ENCODE assay signal across 10 cellular contexts in the genomic region with DNA sequence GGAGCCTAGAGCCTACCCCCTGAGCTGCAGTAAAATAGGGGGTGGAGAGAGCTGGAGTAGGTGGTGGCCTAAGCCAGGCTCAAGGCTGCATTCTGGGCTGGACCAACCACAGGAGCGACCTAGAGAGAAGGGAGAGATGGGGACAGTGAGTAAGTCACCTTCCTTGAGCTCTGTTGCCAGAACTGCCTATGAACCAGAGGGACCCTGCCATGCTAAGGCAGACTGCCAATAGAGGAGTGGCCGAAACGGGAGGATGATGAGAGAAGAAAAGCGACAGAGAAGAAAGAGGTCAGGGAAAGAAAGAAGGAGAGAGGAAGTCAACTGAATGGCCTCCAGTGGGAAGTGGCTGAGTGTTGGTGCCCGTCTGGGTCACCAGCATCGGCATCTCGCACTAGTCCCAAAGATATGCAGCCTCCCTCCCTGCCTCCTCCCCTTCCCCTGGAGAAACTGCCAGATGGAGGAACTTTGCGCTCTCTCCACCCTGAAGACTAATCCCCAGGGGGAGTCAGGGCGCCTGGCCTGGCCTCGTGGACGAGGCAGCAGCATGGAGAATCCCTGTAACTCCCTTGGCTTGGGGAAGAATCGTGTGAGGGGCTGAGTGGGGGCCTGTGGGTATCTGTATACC. TPM values are rescaled to one million over a fixed set of nuclear protein-coding genes. Genes with fewer than 3 reads are reported as not detected.
DNase-seq lines count a peak whose midpoint lies in the region; ATAC-seq, FAIRE-seq and TF ChIP-seq lines count a peak whose summit lies in the region.
"Had no signal": no experiment of that assay in that cellular context is flagged by ENCODE, and none has a peak within 500 bp of the region (broad histone marks: within the 10 kb centered on the region; RNA-seq: fewer than 3 reads in every experiment).

No MANE protein-coding gene starts in this region.

- H2BK15ac ChIP-seq in IMR-90 (ENCODE audit: low read depth, low read length), result no peak overlapping the region

- no peak for TF ChIP-seq RAD21 in IMR-90 (IDR thresholded peaks at IDR 0.05; ENCODE audit: low read length)

- intact Hi-C loops in IMR-90 (cut with micrococcal nuclease), result no loop called here
- intact Hi-C loops in pancreas (cut with DNase I), result loop anchor here (5.0 to 10.0 kb wide), 3 partner anchors 103 to 113 kb away; no protein-coding TSS in a partner anchor
- intact Hi-C loops in Caco-2 (cut with micrococcal nuclease; ENCODE audit: unreplicated experiment), result no loop called here

- H3K18ac ChIP-seq in IMR-90 (ENCODE audit: low read depth, low read length), result no peak overlapping the region

- no peaks in the 10 kb centered on the region for H3K9me3 ChIP-seq in BLaER1
- H3K9me3 ChIP-seq in IMR-90 (ENCODE audit: control insufficient read depth, insufficient read depth, low read length), result no peaks in the 10 kb centered on the region
- no peaks in the 10 kb centered on the region for H3K9me3 ChIP-seq in pancreas
- no peaks in the 10 kb centered on the region for H3K9me3 ChIP-seq in Caco-2
- H3K9me3 ChIP-seq: body of pancreas had no signal

- no peaks in the 10 kb centered on the region for H3K27me3 Mint-ChIP-seq in activated naive CD8-positive, alpha-beta T cell treated with anti-CD3 and anti-CD28 coated beads, Interleukin-2, amount 50 U/mL, for 24 hours
- H3K27me3 Mint-ChIP-seq in nephron progenitor cell (ENCODE audit: low read depth, poor library complexity), result peaks cover 4% of the 10 kb centered on the region
- H3K27me3 Mint-ChIP-seq in Caco-2 (ENCODE audit: insufficient read depth, unreplicated experiment), result no peaks in the 10 kb centered on the region

- H4K5ac ChIP-seq in IMR-90 (ENCODE audit: low read depth, low read length), result no peak overlapping the region

- H2AK5ac ChIP-seq in IMR-90 (ENCODE audit: low read depth, low read length), result no peak overlapping the region

- H3K4me1 ChIP-seq in BLaER1, result peaks cover 71% of the 10 kb centered on the region
- H3K4me1 ChIP-seq in IMR-90 (ENCODE audit: control insufficient read depth, insufficient read depth, low read length), result peaks cover 5% of the 10 kb centered on the region; the same call in 1 of the 2 replicates
- H3K4me1 ChIP-seq in pancreas, result no peaks in the 10 kb centered on the region
- no peaks in the 10 kb centered on the region for H3K4me1 ChIP-seq in Caco-2
- H3K4me1 ChIP-seq: body of pancreas had no signal

- CTCF ChIA-PET in IMR-90 (lab: Yijun Ruan, JAX) (interaction anchor here (0.6 to 1.2 kb wide), 2 partner anchors 39 to 119 kb away, joined by 3 to 6 read pairs; no protein-coding TSS in a partner anchor), Caco-2 (lab: Charles Lee) (interaction anchor here (0.7 kb wide), 1 partner anchor 310 kb away, joined by 3 read pairs; no protein-coding TSS in a partner anchor)

- H3K9ac ChIP-seq in BLaER1, result peak overlapping the region; percentile 75
- H3K9ac ChIP-seq in IMR-90 (ENCODE audit: low read depth, low read length), result no peak overlapping the region

- DNase-seq in IMR-90 (no peak), nephron progenitor cell (no peak), pancreas (no peak), Caco-2 (no peak), omental fat pad (ENCODE audit: low spot score) (no peak), D721Med (ENCODE audit: insufficient read length, low spot score) (no peak)
- DNase-seq in activated naive CD8-positive, alpha-beta T cell treated with anti-CD3 and anti-CD28 coated beads, Interleukin-2, amount 50 U/mL, for 24 hours, result no peak
- DNase-seq: NCI-H526 had no signal

- no peak overlapping the region for H4K8ac ChIP-seq in IMR-90 (ENCODE audit: low read depth in 2 of 2, low read length in 2 of 2)

- no peak overlapping the region for H3K14ac ChIP-seq in IMR-90 (replicated peaks; ENCODE audit: low read depth, low read length)

- H3K4me3 ChIP-seq in BLaER1 (peak overlapping the region; percentile 56), IMR-90 (ENCODE audit: insufficient read depth, low read depth, low read length) (no peak overlapping the region), pancreas (no peak overlapping the region), Caco-2 (ENCODE audit: low read depth, low read length) (no peak overlapping the region)
- H3K4me3 ChIP-seq: body of pancreas had no signal

- peak overlapping the region; percentile 18 for H2AFZ ChIP-seq in IMR-90 (replicated peaks; ENCODE audit: low read length, poor library complexity)

- no peak overlapping the region for H3K23ac ChIP-seq in IMR-90 (ENCODE audit: low read depth, low read length)

- H3K56ac ChIP-seq in IMR-90 (ENCODE audit: extremely low read depth, insufficient read depth, low read length), result no peak overlapping the region

- H3K27ac Mint-ChIP-seq in activated naive CD8-positive, alpha-beta T cell treated with anti-CD3 and anti-CD28 coated beads, Interleukin-2, amount 50 U/mL, for 24 hours, result peak overlapping the region; percentile 80
- H3K27ac Mint-ChIP-seq in nephron progenitor cell (peak overlapping the region; percentile 82), Caco-2 (ENCODE audit: unreplicated experiment) (no peak overlapping the region)

- ATAC-seq in IMR-90 (ENCODE audit: low read depth), result no peak
- ATAC-seq in activated naive CD8-positive, alpha-beta T cell treated with anti-CD3 and anti-CD28 coated beads, Interleukin-2, amount 50 U/mL, for 24 hours, result no peak
- no peak for ATAC-seq in pancreas
- no peak for ATAC-seq in omental fat pad (ENCODE audit: low FRiP score)
- ATAC-seq: body of pancreas had no signal

- peaks cover 48% of the 10 kb centered on the region for H4K20me1 ChIP-seq in BLaER1
- H4K20me1 ChIP-seq in IMR-90 (ENCODE audit: insufficient read depth, low read length), result peaks cover 49% of the 10 kb centered on the region

- no peak for TF ChIP-seq POLR2A in IMR-90 (IDR thresholded peaks at IDR 0.05; ENCODE audit: low read depth, low read length)

- H3K4me1 Mint-ChIP-seq in activated naive CD8-positive, alpha-beta T cell treated with anti-CD3 and anti-CD28 coated beads, Interleukin-2, amount 50 U/mL, for 24 hours, result peaks cover 57% of the 10 kb centered on the region
- H3K4me1 Mint-ChIP-seq in nephron progenitor cell, result peaks cover 56% of the 10 kb centered on the region
- no peaks in the 10 kb centered on the region for H3K4me1 Mint-ChIP-seq in Caco-2 (ENCODE audit: low read depth, unreplicated experiment)

- 40% methylated on average over 3 of the region's 12 CpGs; no CpG with 5 or more reads in 1 of the 2 experiments for WGBS in IMR-90 (ENCODE audit: extremely low coverage in 2 of 2, insufficient read length in 1 of 2), 2 experiments
- 69 to 71% methylated on average over 12 of the region's 12 CpGs for WGBS in pancreas, 2 donors

- in situ Hi-C loops in IMR-90 (cut with MboI; ENCODE audit: low sequenced_read_pairs), result no loop called here

- no peak overlapping the region for H2BK5ac ChIP-seq in IMR-90 (ENCODE audit: low read depth, low read length, poor library complexity, severe bottlenecking)

- no peak for TF ChIP-seq CTCF in IMR-90 (conservative IDR thresholded peaks at IDR 0.05; ENCODE audit: low read depth, low read length)
- no peak for TF ChIP-seq CTCF in nephron progenitor cell (IDR thresholded peaks at IDR 0.05)
- TF ChIP-seq CTCF in pancreas (IDR thresholded peaks at IDR 0.05), result no peak
- no peak for TF ChIP-seq CTCF in Caco-2 (IDR thresholded peaks at IDR 0.05; ENCODE audit: insufficient read depth in 1 of 2, low read depth in 1 of 2, low read length in 1 of 2, severe bottlenecking in 1 of 2, unreplicated experiment in 1 of 2)
- no peak for TF ChIP-seq CTCF in omental fat pad (IDR thresholded peaks at IDR 0.05)
- TF ChIP-seq CTCF in D721Med (IDR thresholded peaks at IDR 0.05; ENCODE audit: insufficient read depth, missing control alignments), result no peak

- dilution Hi-C loops in IMR-90 (cut with HindIII; ENCODE audit: low sequenced_read_pairs, unreplicated experiment), result no loop called here

- H3K27me3 ChIP-seq in BLaER1, result peaks cover 83% of the 10 kb centered on the region
- no peaks in the 10 kb centered on the region for H3K27me3 ChIP-seq in IMR-90 (ENCODE audit: control insufficient read depth, insufficient read depth, low read length)
- H3K27me3 ChIP-seq in pancreas, result no peaks in the 10 kb centered on the region
- H3K27me3 ChIP-seq in Caco-2 (replicated peaks; ENCODE audit: control insufficient read depth, insufficient read depth, low read length), result no peaks in the 10 kb centered on the region
- H3K27me3 ChIP-seq: body of pancreas had no signal

- H2AK9ac ChIP-seq in IMR-90 (replicated peaks; ENCODE audit: low read depth, low read length, poor library complexity), result peak overlapping the region; percentile 5

- H3K4me2 ChIP-seq in BLaER1 (peak overlapping the region; percentile 89), IMR-90 (ENCODE audit: low read depth, low read length) (no peak overlapping the region)

- H2BK120ac ChIP-seq in IMR-90 (ENCODE audit: low read depth, low read length), result no peak overlapping the region

- H3K36me3 Mint-ChIP-seq in activated naive CD8-positive, alpha-beta T cell treated with anti-CD3 and anti-CD28 coated beads, Interleukin-2, amount 50 U/mL, for 24 hours (ENCODE audit: low read depth), result no peaks in the 10 kb centered on the region
- no peaks in the 10 kb centered on the region for H3K36me3 Mint-ChIP-seq in nephron progenitor cell (ENCODE audit: low read depth)
- H3K36me3 Mint-ChIP-seq in Caco-2 (ENCODE audit: insufficient read depth, unreplicated experiment), result peaks cover 39% of the 10 kb centered on the region

- H2BK20ac ChIP-seq in IMR-90 (ENCODE audit: low read depth, low read length), result no peak overlapping the region

- H3K27ac ChIP-seq in BLaER1 (peak overlapping the region; percentile 84), IMR-90 (ENCODE audit: insufficient read depth, low read length) (no peak overlapping the region), pancreas (no peak overlapping the region)

- peaks cover 0 to 49% of the 10 kb centered on the region in 2 experiments; a peak in 3 of 4 replicates for H3K79me1 ChIP-seq in IMR-90 (ENCODE audit: low read depth in 1 of 2, low read length in 2 of 2)

- POLR2A ChIA-PET in IMR-90 (lab: Charles Lee; ENCODE audit: unreplicated experiment) (no interaction called here), Caco-2 (lab: Charles Lee) (no interaction called here)

- H3K4ac ChIP-seq in IMR-90 (ENCODE audit: low read depth, low read length), result no peak overlapping the region

- no peak overlapping the region for H4K91ac ChIP-seq in IMR-90 (ENCODE audit: insufficient read depth, low read depth, low read length)

- H3K36me3 ChIP-seq in BLaER1 (no peaks in the 10 kb centered on the region), IMR-90 (ENCODE audit: control insufficient read depth, insufficient read depth, low read length) (peaks cover 2% of the 10 kb centered on the region; the same call in 1 of the 2 replicates), pancreas (no peaks in the 10 kb centered on the region), Caco-2 (ENCODE audit: control insufficient read depth, insufficient read depth, low read length) (no peaks in the 10 kb centered on the region; the same call in 1 of the 2 replicates)

- no peaks in the 10 kb centered on the region for H3K9me3 Mint-ChIP-seq in activated naive CD8-positive, alpha-beta T cell treated with anti-CD3 and anti-CD28 coated beads, Interleukin-2, amount 50 U/mL, for 24 hours
- peaks cover 38% of the 10 kb centered on the region for H3K9me3 Mint-ChIP-seq in nephron progenitor cell
- H3K9me3 Mint-ChIP-seq in Caco-2 (ENCODE audit: unreplicated experiment), result no peaks in the 10 kb centered on the region

- no TSS peak for BruUV-seq in IMR-90 (replicated peaks; lab: Mats Ljungman, UMichigan)
- BruUV-seq in Caco-2 (replicated peaks; lab: Mats Ljungman, UMichigan), result no TSS peak

- FAIRE-seq in pancreas (lab: Jason Lieb, UNC) (no peak), D721Med (lab: Jason Lieb, UNC) (no peak)

- H3K4me3 Mint-ChIP-seq in activated naive CD8-positive, alpha-beta T cell treated with anti-CD3 and anti-CD28 coated beads, Interleukin-2, amount 50 U/mL, for 24 hours, result no peak overlapping the region
- H3K4me3 Mint-ChIP-seq in nephron progenitor cell (no peak overlapping the region), Caco-2 (ENCODE audit: unreplicated experiment) (no peak overlapping the region)

- peaks cover 11% of the 10 kb centered on the region for H3K9me1 ChIP-seq in IMR-90 (ENCODE audit: insufficient read depth, low read length)

RNA-seq across cellular contexts. Expression of gene ELF4, which starts 28.8 kb away (rescaled TPM):
- total RNA-seq in IMR-90 (2012; rRNA removed), result 10.8 and 10.9 TPM in 2 replicates
- 18.4 and 19.0 TPM in 2 replicates for polyA plus RNA-seq in IMR-90 (2012; rRNA removed)
- 12.6 and 15.1 TPM in 2 replicates for polyA plus RNA-seq in IMR-90 (2012; cell fraction: cytosol; rRNA removed)
- polyA plus RNA-seq in IMR-90 (2012; cell fraction: nucleus; rRNA removed; ENCODE audit: low replicate concordance), result 17.4 and 18.6 TPM in 2 replicates
- 1 to 10 TPM; 1.4 to 4.6 (median 2.0) TPM for total RNA-seq in pancreas
- polyA plus RNA-seq in pancreas, result 1 to 10 TPM; 1.1 to 2.0 TPM
- 24.3 and 25.3 TPM in 2 replicates for total RNA-seq in Caco-2 (2022)
- 10 to 100 TPM; 10.8 to 30.5 (median 15.0) TPM for total RNA-seq in omental fat pad

Comparison
In these comparisons a context has a peak if more than half of its experiments do, and no peak if none do; other contexts are left out.
1. intact Hi-C loops: an anchor here in pancreas (5.0 to 10.0 kb wide); none called in IMR-90 and Caco-2.